In genomic region chr2:144130551-144130950, GRCh38 we compare ENCODE assay signal across 27 cellular contexts.
"Had no signal": no experiment of that assay in that cellular context is flagged by ENCODE, and none has a peak within 500 bp of the region (broad histone marks: within the 10 kb centered on the region; RNA-seq: fewer than 3 reads in every experiment).

No MANE protein-coding gene starts in this region.

- DNase-seq: hippocampal formation; left colon; left lung; lower lobe of right lung; naive B cell; nucleus accumbens; pancreas; posterior cingulate gyrus; retina; right cardiac atrium; stimulated activated CD4-positive, alpha-beta T cell treated with anti-CD3 and anti-CD28 coated beads, Interleukin-12 subunit alpha, Interleukin-12 subunit beta, amount 100 ng/mL, for 4 hours; stimulated activated CD4-positive, alpha-beta T cell treated with anti-CD3 and anti-CD28 coated beads, Interleukin-15, amount 100 ng/mL, for 24 hours; stimulated activated CD4-positive, alpha-beta T cell treated with anti-CD3 and anti-CD28 coated beads, Interleukin-2, amount 100 ng/mL, for 24 hours; stimulated activated CD4-positive, alpha-beta T cell treated with anti-CD3 and anti-CD28 coated beads, Interleukin-4, amount 100 ng/mL, for 1 hour; stimulated activated naive CD4-positive, alpha-beta T cell; stomach; testis; thyroid gland; transverse colon; upper lobe of left lung had no signal

- H3K27ac Mint-ChIP-seq: nephron had no signal

- FAIRE-seq: keratinocyte, pancreas had no signal

- H3K9me3 ChIP-seq: left lung, lower lobe of right lung, pancreas, prostate gland, stomach, testis, thyroid gland, transverse colon, upper lobe of left lung, vagina had no signal

- H3K36me3 ChIP-seq: left lung, lower lobe of right lung, pancreas, prostate gland, stomach, thyroid gland, transverse colon, upper lobe of left lung, vagina had no signal

- H3K4me1 ChIP-seq: left lung, pancreas, prostate gland, testis, transverse colon, upper lobe of left lung, vagina had no signal

- H3K27ac ChIP-seq: left lung, lower lobe of right lung, pancreas, prostate gland, skin epidermis, stomach, testis, thyroid gland, transverse colon, upper lobe of left lung, vagina had no signal

- ATAC-seq: left colon, left lung, lower lobe of right lung, pancreas, right cardiac atrium, sciatic nerve had no signal

- H3K4me1 Mint-ChIP-seq: naive B cell had no signal

- H3K4me3 Mint-ChIP-seq: naive B cell, nephron, neural crest cell had no signal

- H3K9me3 Mint-ChIP-seq: naive B cell, nephron, neural crest cell had no signal

- H3K4me3 ChIP-seq: left lung, lower lobe of right lung, pancreas, prostate gland, skin epidermis, stomach, testis, thyroid gland, transverse colon, upper lobe of left lung, vagina had no signal

- H3K27me3 Mint-ChIP-seq: naive B cell had no signal

- H3K27me3 ChIP-seq: left lung, pancreas, stomach, testis, thyroid gland, transverse colon, upper lobe of left lung, vagina had no signal
